In the genomic region with DNA sequence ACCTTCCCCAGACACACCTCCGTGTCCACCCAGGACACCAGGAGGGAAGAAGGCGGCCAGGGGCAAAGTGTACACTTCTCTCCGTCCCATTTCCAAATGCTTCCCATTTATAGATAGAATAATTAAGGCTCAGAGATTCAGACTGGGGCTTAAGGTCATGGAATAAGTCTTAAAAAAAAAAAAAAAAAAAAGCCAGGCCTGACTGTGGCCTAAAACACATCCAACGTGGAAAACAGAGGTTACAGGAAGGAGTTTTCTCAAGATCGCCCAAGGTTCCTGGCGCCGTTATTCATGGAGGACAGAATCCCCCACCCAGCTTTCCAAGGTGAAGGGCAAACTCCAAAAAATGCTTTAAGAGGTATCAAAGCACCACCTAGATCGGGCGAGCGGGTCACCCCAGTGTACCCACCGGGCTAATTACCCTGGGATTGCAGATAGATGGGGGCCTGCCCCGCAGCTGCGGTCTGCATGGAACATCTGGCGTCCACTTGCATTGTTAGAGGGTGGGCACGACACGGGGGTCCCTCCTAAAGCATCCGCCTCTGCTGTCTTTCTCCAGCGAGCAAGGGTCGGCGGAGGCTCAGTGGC, we compare ENCODE assay signal across 9 cellular contexts. TPM values are rescaled to one million over a fixed set of nuclear protein-coding genes. Genes with fewer than 3 reads are reported as not detected.
DNase-seq lines count a peak whose midpoint lies in the region; ATAC-seq and TF ChIP-seq lines count a peak whose summit lies in the region.
"Had no signal": no experiment of that assay in that cellular context is flagged by ENCODE, and none has a peak within 500 bp of the region (broad histone marks: within the 10 kb centered on the region; RNA-seq: fewer than 3 reads in every experiment).

No MANE protein-coding gene starts in this region.

- no peaks in the 10 kb centered on the region for H3K27me3 Mint-ChIP-seq in MCF 10A (ENCODE audit: insufficient read depth, unreplicated experiment)
- no peaks in the 10 kb centered on the region for H3K27me3 Mint-ChIP-seq in mesothelial cell of epicardium (ENCODE audit: low read depth)

- H3K27ac ChIP-seq in left ventricle myocardium inferior (replicated peaks) (peak overlapping the region; percentile 99), uterus (peak overlapping the region; percentile 99 to 100)

- TF ChIP-seq CTCF in left ventricle myocardium inferior (IDR thresholded peaks at IDR 0.05; ENCODE audit: borderline replicate concordance) (no peak), MCF 10A (IDR thresholded peaks at IDR 0.05; ENCODE audit: unreplicated experiment) (no peak), mesothelial cell of epicardium (IDR thresholded peaks at IDR 0.05; ENCODE audit: unreplicated experiment) (no peak), uterus (IDR thresholded peaks at IDR 0.05) (no peak)

- H3K27me3 ChIP-seq in left ventricle myocardium inferior (ENCODE audit: low read depth) = no peaks in the 10 kb centered on the region
- H3K27me3 ChIP-seq in uterus = no peaks in the 10 kb centered on the region

- H3K36me3 Mint-ChIP-seq in MCF 10A (ENCODE audit: insufficient read depth, unreplicated experiment) (peaks cover 82% of the 10 kb centered on the region), mesothelial cell of epicardium (no peaks in the 10 kb centered on the region)

- H3K36me3 ChIP-seq in left ventricle myocardium inferior = peaks cover 12% of the 10 kb centered on the region
- H3K36me3 ChIP-seq in uterus = no peaks in the 10 kb centered on the region

- BruUV-seq in MCF 10A (replicated peaks; lab: Mats Ljungman, UMichigan) = no TSS peak

- no peak for TF ChIP-seq POLR2A in uterus (IDR thresholded peaks at IDR 0.05)

- ATAC-seq in left cardiac atrium (no peak), HG03442 (IDR thresholded peaks at IDR 0.05; ENCODE audit: unreplicated experiment) (no peak)

- H3K4me1 Mint-ChIP-seq in MCF 10A (ENCODE audit: insufficient read depth, unreplicated experiment) = peaks cover 27% of the 10 kb centered on the region
- H3K4me1 Mint-ChIP-seq in mesothelial cell of epicardium = peaks cover 40% of the 10 kb centered on the region

- POLR2A ChIA-PET in MCF 10A (lab: Yijun Ruan, JAX) (interaction anchor here (0.7 to 10.5 kb wide), 16 partner anchors 11 to 1107 kb away, joined by 3 to 265 read pairs (median 5); partner anchors contain the start of genes ADGRE5, C19orf53, GADD45GIP1 and MRI1), HEK293T (lab: Yijun Ruan, JAX) (interaction anchor here (0.9 kb wide), 1 partner anchor 8 kb away, joined by 3 read pairs; no protein-coding TSS in a partner anchor)

- intact Hi-C loops in left ventricle myocardium inferior (cut with micrococcal nuclease) = no loop called here
- intact Hi-C loops in left cardiac atrium (cut with DNase I) = loop anchor here in 1 of 2 donors (10.0 kb wide), 1 partner anchor 686 kb away; the partner anchor contains the start of genes IER2 and STX10
- intact Hi-C loops in MCF 10A (cut with micrococcal nuclease) = loop anchor here (1.0 kb wide), 1 partner anchor 21 kb away; no protein-coding TSS in a partner anchor
- intact Hi-C loops in uterus (cut with DNase I; ENCODE audit: low total_unique reads) = no loop called here

- H3K27ac Mint-ChIP-seq in MCF 10A (ENCODE audit: low read depth, unreplicated experiment) (peak overlapping the region; percentile 95), mesothelial cell of epicardium (peak overlapping the region; percentile 87)

- peak overlapping the region; percentile 96 for H3K4me3 Mint-ChIP-seq in MCF 10A (ENCODE audit: unreplicated experiment)
- peak overlapping the region; percentile 84 for H3K4me3 Mint-ChIP-seq in mesothelial cell of epicardium

- H3K9me3 Mint-ChIP-seq in MCF 10A (ENCODE audit: unreplicated experiment) = no peaks in the 10 kb centered on the region
- H3K9me3 Mint-ChIP-seq in mesothelial cell of epicardium = no peaks in the 10 kb centered on the region

- CTCF ChIA-PET in MCF 10A (lab: Yijun Ruan, JAX) = interaction anchor here (0.5 to 1.7 kb wide), 3 partner anchors 14 to 676 kb away, joined by 3 to 8 read pairs (median 4); no protein-coding TSS in a partner anchor
- CTCF ChIA-PET in HEK293T (lab: Yijun Ruan, JAX) = no interaction called here

- peaks cover 85% of the 10 kb centered on the region for H3K4me1 ChIP-seq in left ventricle myocardium inferior
- peaks cover 4 to 22% of the 10 kb centered on the region in 2 donors for H3K4me1 ChIP-seq in uterus

- DNase-seq in left ventricle myocardium inferior (no peak), left cardiac atrium (no peak), MCF 10A (ENCODE audit: unreplicated experiment) (no peak), mesothelial cell of epicardium (ENCODE audit: low spot score in 2 of 2, unreplicated experiment in 2 of 2) (no peak), uterus (no peak), HEK293T (ENCODE audit: extremely low spot score) (no peak), kidney glomerular epithelial cell (lab: John Stamatoyannopoulos, UW) (no peak)
- DNase-seq: GDM1 had no signal

- H3K4me3 ChIP-seq in left ventricle myocardium inferior (peak overlapping the region; percentile 94), uterus (peak overlapping the region; percentile 56 to 96)

- H3K9me3 ChIP-seq in left ventricle myocardium inferior (replicated peaks) (no peaks in the 10 kb centered on the region), uterus (no peaks in the 10 kb centered on the region)

TF ChIP-seq in HEK293T, 16 proteins besides CTCF, POLR2A, EP300 and RAD21:
- TF ChIP-seq L3MBTL2 (conservative IDR thresholded peaks at IDR 0.05) (no peak), FOXM1 (IDR thresholded peaks at IDR 0.05; ENCODE audit: borderline replicate concordance) (no peak), HDGF (IDR thresholded peaks at IDR 0.05; ENCODE audit: borderline replicate concordance) (no peak), SP1 (IDR thresholded peaks at IDR 0.05) (no peak), SUZ12 (IDR thresholded peaks at IDR 0.05) (no peak), LEF1 (IDR thresholded peaks at IDR 0.05; ENCODE audit: borderline replicate concordance) (no peak), BHLHE40 (IDR thresholded peaks at IDR 0.05; ENCODE audit: borderline replicate concordance) (no peak), ARNT (IDR thresholded peaks at IDR 0.05) (no peak), FOXA1 (IDR thresholded peaks at IDR 0.05) (no peak), NFRKB (IDR thresholded peaks at IDR 0.05) (no peak)
- TF ChIP-seq, protein P1, sequence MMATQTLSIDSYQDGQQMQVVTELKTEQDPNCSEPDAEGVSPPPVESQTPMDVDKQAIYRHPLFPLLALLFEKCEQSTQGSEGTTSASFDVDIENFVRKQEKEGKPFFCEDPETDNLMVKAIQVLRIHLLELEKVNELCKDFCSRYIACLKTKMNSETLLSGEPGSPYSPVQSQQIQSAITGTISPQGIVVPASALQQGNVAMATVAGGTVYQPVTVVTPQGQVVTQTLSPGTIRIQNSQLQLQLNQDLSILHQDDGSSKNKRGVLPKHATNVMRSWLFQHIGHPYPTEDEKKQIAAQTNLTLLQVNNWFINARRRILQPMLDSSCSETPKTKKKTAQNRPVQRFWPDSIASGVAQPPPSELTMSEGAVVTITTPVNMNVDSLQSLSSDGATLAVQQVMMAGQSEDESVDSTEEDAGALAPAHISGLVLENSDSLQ (IDR thresholded peaks at IDR 0.05) = no peak

RNA-seq across cellular contexts. Expression of gene NANOS3, which starts 36.1 kb away (rescaled TPM):
- 1.3 TPM for total RNA-seq in left ventricle myocardium inferior
- total RNA-seq in left cardiac atrium = 1 to 10 TPM; 1.0 to 1.2 TPM
- not detected in 2 replicates for total RNA-seq in MCF 10A (2022)
- 4.9 to 8.6 TPM (median 8.2 TPM) in 3 replicates for total RNA-seq in mesothelial cell of epicardium
- total RNA-seq in uterus = 1 to 10 TPM in 1 of 4 donors, not detected in 3; 1.2 TPM

RNA-seq across cellular contexts. Expression of gene ZSWIM4, which starts 45.6 kb away (rescaled TPM):
- total RNA-seq in left ventricle myocardium inferior (2.6 TPM), left cardiac atrium (1 to 10 TPM; 3.4 to 7.3 TPM), MCF 10A (2022) (9.2 and 9.4 TPM in 2 replicates), mesothelial cell of epicardium (21.5 to 23.6 TPM (median 22.7 TPM) in 3 replicates), uterus (1 to 10 TPM in 3 of 4 donors, under 1 TPM in 1; 0.26 to 8.4 (median 6.0) TPM)
